Comparison of ENCODE assay signal across 1 cellular context in genomic region chr12:65779091-65779642, GRCh38.
TF ChIP-seq lines count a peak whose summit lies in the region.

No MANE protein-coding gene starts in this region.

TF ChIP-seq in H1, 55 proteins besides CTCF, POLR2A, EP300 and RAD21 (continued from another document):
- TF ChIP-seq BACH1 (IDR thresholded peaks at IDR 0.05; ENCODE audit: low read length) (no peak), SIX5 (IDR thresholded peaks at IDR 0.05; ENCODE audit: low read depth, low read length) (no peak), KDM5A (IDR thresholded peaks at IDR 0.05; ENCODE audit: low read length) (no peak), CHD1 (IDR thresholded peaks at IDR 0.05; ENCODE audit: low read depth, low read length) (no peak), RXRA (IDR thresholded peaks at IDR 0.05; ENCODE audit: insufficient read depth, low read depth, low read length) (no peak), TEAD4 (IDR thresholded peaks at IDR 0.05; ENCODE audit: low read depth, low read length) (peak; percentile 97), HDAC6 (IDR thresholded peaks at IDR 0.05; ENCODE audit: low read depth, low read length) (no peak), GTF2F1 (IDR thresholded peaks at IDR 0.05; ENCODE audit: borderline replicate concordance, low read depth, low read length) (no peak), TAF1 (IDR thresholded peaks at IDR 0.05; ENCODE audit: low read depth, low read length) (no peak), USF2 (IDR thresholded peaks at IDR 0.05; ENCODE audit: low read length) (no peak), SUZ12 (IDR thresholded peaks at IDR 0.05; ENCODE audit: low read length) (no peak), SAP30 (IDR thresholded peaks at IDR 0.05; ENCODE audit: insufficient read depth, insufficient replicate concordance, low read length) (no peak), ATF2 (IDR thresholded peaks at IDR 0.05; ENCODE audit: low read length) (0 out of 2 replicates have a peak, but pooled peaks have one; percentile 79), POLR2AphosphoS5 (IDR thresholded peaks at IDR 0.05; ENCODE audit: low read depth, low read length) (no peak), TAF7 (optimal IDR thresholded peaks at IDR 0.05; ENCODE audit: borderline replicate concordance, low read depth, low read length) (no peak), KDM1A (IDR thresholded peaks at IDR 0.05; ENCODE audit: borderline replicate concordance, low read length) (peak; percentile 93; the same call in 1 of the 2 replicates), ASH2L (IDR thresholded peaks at IDR 0.05; ENCODE audit: low read length) (peak; percentile 81), EGR1 (IDR thresholded peaks at IDR 0.05; ENCODE audit: borderline replicate concordance, low read depth, low read length) (no peak), FOSL1 (IDR thresholded peaks at IDR 0.05; ENCODE audit: insufficient read depth, low read depth, low read length) (peak; percentile 83), PHF8 (conservative IDR thresholded peaks at IDR 0.05; ENCODE audit: low read depth, low read length) (no peak), ATF3 (IDR thresholded peaks at IDR 0.05; ENCODE audit: insufficient read depth, low read depth, low read length) (0 out of 2 replicates have a peak, but pooled peaks have one; percentile 60), SIN3A (conservative IDR thresholded peaks at IDR 0.05 in 1 of 2, IDR thresholded peaks at IDR 0.05 in 1 of 2; ENCODE audit: low read depth in 1 of 2, low read length in 2 of 2) (no peak), JUN (IDR thresholded peaks at IDR 0.05; ENCODE audit: low read depth, low read length) (peak; percentile 93), RNF2 (IDR thresholded peaks at IDR 0.05; ENCODE audit: borderline replicate concordance, low read depth, low read length, missing control alignments, poor library complexity, severe bottlenecking) (no peak), ZNF274 (IDR thresholded peaks at IDR 0.05; ENCODE audit: borderline replicate concordance, extremely low read depth, low read length) (no peak), CBX8 (IDR thresholded peaks at IDR 0.05; ENCODE audit: borderline replicate concordance, low read depth, low read length) (no peak), MAFK (IDR thresholded peaks at IDR 0.05; ENCODE audit: low read depth, low read length) (no peak), MAX (IDR thresholded peaks at IDR 0.05) (no peak), GABPA (IDR thresholded peaks at IDR 0.05; ENCODE audit: borderline replicate concordance, insufficient read depth, low read length) (no peak), SP4 (IDR thresholded peaks at IDR 0.05; ENCODE audit: low read length) (no peak), EZH2 (IDR thresholded peaks at IDR 0.05; ENCODE audit: low read depth, low read length, severe bottlenecking) (no peak), BCL11A (IDR thresholded peaks at IDR 0.05; ENCODE audit: low read depth in 2 of 2, low read length in 2 of 2) (no peak), JUND (IDR thresholded peaks at IDR 0.05; ENCODE audit: low read length) (peak; percentile 100), KDM4A (IDR thresholded peaks at IDR 0.05; ENCODE audit: low read depth, low read length, severe bottlenecking) (no peak), BRCA1 (IDR thresholded peaks at IDR 0.05; ENCODE audit: low read depth, low read length) (no peak), NANOG (IDR thresholded peaks at IDR 0.05; ENCODE audit: insufficient read depth, low read depth, low read length, poor library complexity, severe bottlenecking) (no peak), E2F6 (IDR thresholded peaks at IDR 0.05) (no peak), RBBP5 (IDR thresholded peaks at IDR 0.05; ENCODE audit: borderline replicate concordance, low read depth, low read length) (no peak), CHD2 (IDR thresholded peaks at IDR 0.05; ENCODE audit: low read length) (no peak), HDAC2 (IDR thresholded peaks at IDR 0.05; ENCODE audit: borderline replicate concordance in 1 of 2, low read depth in 2 of 2, low read length in 2 of 2) (peak in 1 of 2 experiments; percentile 94; a peak in 1 of 4 replicates), RFX5 (IDR thresholded peaks at IDR 0.05; ENCODE audit: borderline replicate concordance, low read depth, low read length) (no peak)
